In genomic region chr1:148372051-148372726, GRCh38 we compare ENCODE assay signal across 8 cellular contexts.
DNase-seq lines count a peak whose midpoint lies in the region; ATAC-seq, FAIRE-seq and TF ChIP-seq lines count a peak whose summit lies in the region.
"Not testable (repeated sequence)": the region's sequence is repeated elsewhere in the genome, so short reads cannot be mapped to it uniquely, and the experiment has no call there.

No MANE protein-coding gene starts in this region.

- DNase-seq in GM23248 (peak; percentile 21), PC-3 (peak; percentile 53), dermis blood vessel endothelial cell (peak; percentile 40)
- not testable (repeated sequence) for DNase-seq in activated CD4-positive, alpha-beta memory T cell treated with anti-CD3 and anti-CD28 coated beads for 36 hours; activated naive CD8-positive, alpha-beta T cell treated with anti-CD3 and anti-CD28 coated beads, Interleukin-2, amount 10 ng/mL, durations not matched to agents 7 days and 5 days; keratinocyte (ENCODE audit: low read depth, low spot score); upper lobe of right lung

- BruUV-seq in PC-3 (replicated peaks; lab: Mats Ljungman, UMichigan), result TSS peak; percentile 29

- H3K9me3 ChIP-seq in GM23248 (ENCODE audit: low read depth); PC-3 (ENCODE audit: low read length); keratinocyte (ENCODE audit: control insufficient read depth, low read depth, low read length); neutrophil; upper lobe of right lung: not testable (repeated sequence)

- in situ Hi-C loops in GM23248 (cut with MboI), result loop anchor here (25.0 kb wide), 1 partner anchor 165 kb away; no protein-coding TSS in a partner anchor

- not testable (repeated sequence) for H3K36me3 ChIP-seq in GM23248 (ENCODE audit: low read depth); PC-3 (ENCODE audit: low read depth, low read length); keratinocyte (ENCODE audit: control insufficient read depth in 2 of 2, extremely low read depth in 1 of 2, insufficient read depth in 2 of 2, low read length in 2 of 2); neutrophil; upper lobe of right lung

- not testable (repeated sequence) for H3K9ac ChIP-seq in GM23248; keratinocyte (ENCODE audit: control insufficient read depth, extremely low read depth, insufficient read depth, low read length)
- peak overlapping the region; percentile 15 for H3K9ac ChIP-seq in PC-3 (ENCODE audit: low read length)

- 70 to 75% methylated on average over 2 of the region's 2 CpGs for WGBS in GM23248 (ENCODE audit: low coverage in 1 of 2, low lambda C conversion rate in 2 of 2, missing lambda C conversion rate in 2 of 2), 2 experiments

- H2AFZ ChIP-seq in GM23248, result not testable (repeated sequence)
- H2AFZ ChIP-seq in PC-3 (ENCODE audit: low read length) (0 out of 2 replicates have a peak overlapping the region, but pooled peaks have one; percentile 21), keratinocyte (ENCODE audit: control insufficient read depth, low read length) (peak overlapping the region; percentile 2)

- H3K4me2 ChIP-seq in GM23248 (ENCODE audit: unreplicated experiment); keratinocyte (ENCODE audit: control insufficient read depth, extremely low read depth, insufficient read depth, low read depth, low read length): not testable (repeated sequence)
- peak overlapping the region; percentile 64 for H3K4me2 ChIP-seq in PC-3 (ENCODE audit: low read length)

- TF ChIP-seq CTCF in PC-3 (conservative IDR thresholded peaks at IDR 0.05; ENCODE audit: low read depth, low read length); keratinocyte (optimal IDR thresholded peaks at IDR 0.05 in 1 of 3, IDR thresholded peaks at IDR 0.05 in 1 of 3, conservative IDR thresholded peaks at IDR 0.05 in 1 of 3; ENCODE audit: extremely low read depth in 1 of 3, insufficient read depth in 2 of 3, low read length in 3 of 3); neutrophil (IDR thresholded peaks at IDR 0.05); upper lobe of right lung (IDR thresholded peaks at IDR 0.05): not testable (repeated sequence)

- H3K4me1 Mint-ChIP-seq in activated CD4-positive, alpha-beta memory T cell treated with anti-CD3 and anti-CD28 coated beads for 36 hours (ENCODE audit: low read depth), result peaks cover 40% of the 10 kb centered on the region
- H3K4me1 Mint-ChIP-seq in activated naive CD8-positive, alpha-beta T cell treated with anti-CD3 and anti-CD28 coated beads, Interleukin-2, amount 10 ng/mL, durations not matched to agents 7 days and 5 days, result peaks cover 47% of the 10 kb centered on the region

- not testable (repeated sequence) for H3K4me3 ChIP-seq in GM23248; keratinocyte (ENCODE audit: control insufficient read depth in 2 of 3, extremely low read depth in 1 of 3, insufficient read depth in 2 of 3, low read depth in 1 of 3, low read length in 3 of 3); neutrophil (ENCODE audit: low read depth in 1 of 2, low read length in 1 of 2); upper lobe of right lung
- 0 out of 2 replicates have a peak overlapping the region, but pooled peaks have one; percentile 2 for H3K4me3 ChIP-seq in PC-3 (ENCODE audit: low read length)

- not testable (repeated sequence) for H3K27me3 Mint-ChIP-seq in activated CD4-positive, alpha-beta memory T cell treated with anti-CD3 and anti-CD28 coated beads for 36 hours; activated naive CD8-positive, alpha-beta T cell treated with anti-CD3 and anti-CD28 coated beads, Interleukin-2, amount 10 ng/mL, durations not matched to agents 7 days and 5 days

- H3K4me3 Mint-ChIP-seq in activated CD4-positive, alpha-beta memory T cell treated with anti-CD3 and anti-CD28 coated beads for 36 hours, result peak overlapping the region; percentile 62
- peak overlapping the region; percentile 81 for H3K4me3 Mint-ChIP-seq in activated naive CD8-positive, alpha-beta T cell treated with anti-CD3 and anti-CD28 coated beads, Interleukin-2, amount 10 ng/mL, durations not matched to agents 7 days and 5 days

- not testable (repeated sequence) for FAIRE-seq in keratinocyte (lab: Jason Lieb, UNC)

- H3K27ac ChIP-seq in GM23248 (peak overlapping the region; percentile 18; the same call in 1 of the 2 replicates), PC-3 (ENCODE audit: low read length) (peak overlapping the region; percentile 80), neutrophil (peak overlapping the region; percentile 51)
- not testable (repeated sequence) for H3K27ac ChIP-seq in keratinocyte (ENCODE audit: control insufficient read depth, insufficient read depth, low read length); upper lobe of right lung

- intact Hi-C loops in PC-3 (cut with micrococcal nuclease), result loop anchor here (10.0 kb wide), 1 partner anchor 153 kb away; no protein-coding TSS in a partner anchor
- intact Hi-C loops in activated CD4-positive, alpha-beta memory T cell treated with anti-CD3 and anti-CD28 coated beads for 36 hours (cut with micrococcal nuclease), result loop anchor here (1.0 to 10.0 kb wide), 3 partner anchors 11 to 153 kb away; no protein-coding TSS in a partner anchor
- intact Hi-C loops in upper lobe of right lung (cut with DNase I), result not testable (repeated sequence)

- POLR2A ChIA-PET in PC-3 (lab: Charles Lee; ENCODE audit: unreplicated experiment), result interaction anchor here (0.6 kb wide), 1 partner anchor 148 kb away, joined by 5 read pairs; no protein-coding TSS in a partner anchor
- POLR2A ChIA-PET in activated CD4-positive, alpha-beta memory T cell treated with anti-CD3 and anti-CD28 coated beads for 36 hours (lab: Charles Lee), result interaction anchor here (0.6 to 3.8 kb wide), 6 partner anchors 10 to 151 kb away, joined by 4 to 35 read pairs (median 6); no protein-coding TSS in a partner anchor
- POLR2A ChIA-PET in activated naive CD8-positive, alpha-beta T cell treated with anti-CD3 and anti-CD28 coated beads, Interleukin-2, amount 10 ng/mL, durations not matched to agents 7 days and 5 days (lab: Charles Lee), result interaction anchor here (0.9 to 6.2 kb wide), 7 partner anchors 10 to 150 kb away, joined by 3 to 56 read pairs (median 15); no protein-coding TSS in a partner anchor

- not testable (repeated sequence) for H3K36me3 Mint-ChIP-seq in activated CD4-positive, alpha-beta memory T cell treated with anti-CD3 and anti-CD28 coated beads for 36 hours; activated naive CD8-positive, alpha-beta T cell treated with anti-CD3 and anti-CD28 coated beads, Interleukin-2, amount 10 ng/mL, durations not matched to agents 7 days and 5 days

- ATAC-seq in PC-3, result peak; percentile 13
- peak; percentile 1 for ATAC-seq in activated naive CD8-positive, alpha-beta T cell treated with anti-CD3 and anti-CD28 coated beads, Interleukin-2, amount 10 ng/mL, durations not matched to agents 7 days and 5 days (ENCODE audit: low read depth)
- ATAC-seq in upper lobe of right lung, result peak; percentile 19

- CTCF ChIA-PET in PC-3 (lab: Charles Lee), result not testable (repeated sequence)
- CTCF ChIA-PET in activated CD4-positive, alpha-beta memory T cell treated with anti-CD3 and anti-CD28 coated beads for 36 hours (lab: Charles Lee), result interaction anchor here (0.7 to 2.0 kb wide), 8 partner anchors 9 to 25 kb away, joined by 3 to 7 read pairs (median 4); no protein-coding TSS in a partner anchor

- H3F3A ChIP-seq in GM23248 (ENCODE audit: insufficient read depth); PC-3 (ENCODE audit: low read length, unreplicated experiment): not testable (repeated sequence)

- not testable (repeated sequence) for H3K27me3 ChIP-seq in GM23248 (replicated peaks; ENCODE audit: insufficient read depth); PC-3 (ENCODE audit: low read length); keratinocyte (ENCODE audit: control insufficient read depth, extremely low read depth, insufficient read depth, low read length); neutrophil; upper lobe of right lung

- H3K4me1 ChIP-seq in GM23248 (ENCODE audit: insufficient read depth), result peaks cover 22% of the 10 kb centered on the region
- peaks cover 33% of the 10 kb centered on the region for H3K4me1 ChIP-seq in PC-3 (ENCODE audit: insufficient read depth, low read length)
- H3K4me1 ChIP-seq in keratinocyte (ENCODE audit: control insufficient read depth, extremely low read depth, insufficient read depth, low read length), result peaks cover 16% of the 10 kb centered on the region
- H3K4me1 ChIP-seq in neutrophil (ENCODE audit: control insufficient read depth in 1 of 2, insufficient read depth in 1 of 2, low read depth in 1 of 2, low read length in 1 of 2), result peaks cover 25 to 27% of the 10 kb centered on the region in 2 experiments
- H3K4me1 ChIP-seq in upper lobe of right lung, result not testable (repeated sequence)

- not testable (repeated sequence) for H3K79me2 ChIP-seq in GM23248 (ENCODE audit: insufficient read depth); PC-3 (ENCODE audit: low read length); keratinocyte (ENCODE audit: control insufficient read depth, insufficient read depth, low read length)

- not testable (repeated sequence) for H3K9me1 ChIP-seq in keratinocyte (ENCODE audit: control insufficient read depth, extremely low read depth, insufficient read depth, low read length)

- peak overlapping the region; percentile 88 for H3K27ac Mint-ChIP-seq in activated CD4-positive, alpha-beta memory T cell treated with anti-CD3 and anti-CD28 coated beads for 36 hours
- peak overlapping the region; percentile 98 for H3K27ac Mint-ChIP-seq in activated naive CD8-positive, alpha-beta T cell treated with anti-CD3 and anti-CD28 coated beads, Interleukin-2, amount 10 ng/mL, durations not matched to agents 7 days and 5 days

- H4K20me1 ChIP-seq in GM23248 (ENCODE audit: insufficient read depth); PC-3 (ENCODE audit: low read length); keratinocyte (ENCODE audit: control insufficient read depth, extremely low read depth, insufficient read depth, low read length): not testable (repeated sequence)

- H3K9me3 Mint-ChIP-seq in activated CD4-positive, alpha-beta memory T cell treated with anti-CD3 and anti-CD28 coated beads for 36 hours; activated naive CD8-positive, alpha-beta T cell treated with anti-CD3 and anti-CD28 coated beads, Interleukin-2, amount 10 ng/mL, durations not matched to agents 7 days and 5 days: not testable (repeated sequence)

- H3K9me2 ChIP-seq in GM23248 (ENCODE audit: insufficient read depth); PC-3 (replicated peaks; ENCODE audit: low read length): not testable (repeated sequence)

- dilution Hi-C loops in keratinocyte (cut with MboI; ENCODE audit: extremely low pct_ligation_motif_present, low sequenced_read_pairs), result not testable (repeated sequence)
